ENCODE assay signal across 29 cellular contexts in the genomic region with DNA sequence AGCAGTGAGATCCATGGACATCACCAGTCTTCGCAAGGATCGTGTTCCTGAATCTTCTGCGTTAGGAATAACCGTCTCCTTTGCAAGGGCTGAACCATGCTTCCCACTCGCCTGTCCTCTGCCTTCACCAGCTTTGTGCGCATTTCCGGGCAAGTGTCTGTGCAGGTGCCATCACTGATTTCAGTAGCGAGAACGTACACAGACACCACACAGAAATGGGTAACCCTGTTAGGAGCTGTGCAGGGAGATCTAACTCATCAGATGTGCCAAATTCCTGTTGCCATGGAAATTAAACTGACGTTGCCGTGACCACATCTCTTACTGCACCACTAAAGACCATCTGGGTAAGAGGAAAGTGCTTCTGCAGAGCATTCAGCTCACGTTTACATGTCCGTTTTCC.
DNase-seq lines count a peak whose midpoint lies in the region; TF ChIP-seq lines count a peak whose summit lies in the region.
"Had no signal": no experiment of that assay in that cellular context is flagged by ENCODE, and none has a peak within 500 bp of the region (broad histone marks: within the 10 kb centered on the region; RNA-seq: fewer than 3 reads in every experiment).

No MANE protein-coding gene starts in this region.

- H3K27ac Mint-ChIP-seq in glutamatergic neuron (ENCODE audit: unreplicated experiment) = no peak overlapping the region
- no peak overlapping the region for H3K27ac Mint-ChIP-seq in type B pancreatic cell
- H3K27ac Mint-ChIP-seq: activated CD8-positive, alpha-beta T cell treated with anti-CD3 and anti-CD28 coated beads, Interleukin-2, amount 10 ng/mL, durations not matched to agents 7 days and 5 days; activated T-helper 2 cell treated with anti-CD3 and anti-CD28 coated beads, Interferon-gamma antibody, Interleukin-2, Interleukin-4, amounts not matched to agents 10 μg/mL and 5 μg/mL and 100 μg/mL, durations not matched to agents 14 hours and 24 hours and 36 hours; B cell; natural killer cell treated with Interleukin-12 subunit alpha and Interleukin-12 subunit beta and Interleukin-15 and Interleukin-18, amount 100 ng/mL, for 72 hours had no signal

- no peaks in the 10 kb centered on the region for H3K36me3 Mint-ChIP-seq in glutamatergic neuron (ENCODE audit: unreplicated experiment)
- H3K36me3 Mint-ChIP-seq in type B pancreatic cell = peaks cover 3% of the 10 kb centered on the region
- H3K36me3 Mint-ChIP-seq: natural killer cell treated with Interleukin-12 subunit alpha and Interleukin-12 subunit beta and Interleukin-15 and Interleukin-18, amount 100 ng/mL, for 72 hours had no signal

- H3K4me3 Mint-ChIP-seq in glutamatergic neuron (ENCODE audit: unreplicated experiment) = peak overlapping the region; percentile 25
- no peak overlapping the region for H3K4me3 Mint-ChIP-seq in type B pancreatic cell
- H3K4me3 Mint-ChIP-seq: activated CD8-positive, alpha-beta T cell treated with anti-CD3 and anti-CD28 coated beads, Interleukin-2, amount 10 ng/mL, durations not matched to agents 7 days and 5 days; B cell; natural killer cell treated with Interleukin-12 subunit alpha and Interleukin-12 subunit beta and Interleukin-15 and Interleukin-18, amount 100 ng/mL, for 72 hours had no signal

- TF ChIP-seq CTCF in glutamatergic neuron (IDR thresholded peaks at IDR 0.05; ENCODE audit: partially characterized antibody, unreplicated experiment) = no peak
- no peak for TF ChIP-seq CTCF in type B pancreatic cell (conservative IDR thresholded peaks at IDR 0.05)

- peaks cover 35% of the 10 kb centered on the region for H3K4me1 Mint-ChIP-seq in glutamatergic neuron (ENCODE audit: low read depth, unreplicated experiment)
- H3K4me1 Mint-ChIP-seq in type B pancreatic cell (ENCODE audit: unreplicated experiment) = peaks cover 34% of the 10 kb centered on the region

- DNase-seq in NCI-H748 (lab: John Stamatoyannopoulos, UW; ENCODE audit: unreplicated experiment) (peak; percentile 31), NCI-H748 treated with DMSO at 0.1 percent for 48 hours (lab: John Stamatoyannopoulos, UW) (no peak), NCI-H69 (lab: John Stamatoyannopoulos, UW) (peak; percentile 11), glutamatergic neuron (no peak), superior temporal gyrus (ENCODE audit: extremely low spot score) (peak; percentile 63), kidney tubule cell (ENCODE audit: low spot score) (no peak), type B pancreatic cell (ENCODE audit: extremely low spot score, unreplicated experiment) (no peak), HuH-7 (ENCODE audit: low spot score) (no peak)
- DNase-seq: activated CD4-positive, alpha-beta T cell treated with anti-CD3 and anti-CD28 coated beads for 4 hours; activated CD8-positive, alpha-beta T cell treated with anti-CD3 and anti-CD28 coated beads, Interleukin-2, amount 10 ng/mL, durations not matched to agents 7 days and 5 days; activated naive CD4-positive, alpha-beta T cell treated with anti-CD3 and anti-CD28 coated beads, Interleukin-2, amount 50 U/mL, for 16 hours; amniotic stem cell; colonic mucosa; DMS79 treated with DMSO at 0.1 percent for 48 hours; effector CD4-positive, alpha-beta T cell; gastrocnemius medialis; GF-D8; HCEC 1CT; Kasumi-1; NCI-H1436; NCI-H2107; NCI-H526; Right ventricle myocardium superior; stimulated activated naive CD8-positive, alpha-beta T cell treated with anti-CD3 and anti-CD28 coated beads, Interleukin-15, Interleukin-2, amounts not matched to agents 100 U/mL and 50 U/mL, for 24 hours; T-helper 9 cell; uterus had no signal

- H3K27me3 Mint-ChIP-seq in glutamatergic neuron (ENCODE audit: unreplicated experiment) (peaks cover 11% of the 10 kb centered on the region), type B pancreatic cell (no peaks in the 10 kb centered on the region)

- peaks cover 10% of the 10 kb centered on the region for H3K9me3 Mint-ChIP-seq in glutamatergic neuron (ENCODE audit: unreplicated experiment)
- H3K9me3 Mint-ChIP-seq in type B pancreatic cell = no peaks in the 10 kb centered on the region
- H3K9me3 Mint-ChIP-seq: activated T-helper 2 cell treated with anti-CD3 and anti-CD28 coated beads, Interferon-gamma antibody, Interleukin-2, Interleukin-4, amounts not matched to agents 10 μg/mL and 5 μg/mL and 100 μg/mL, durations not matched to agents 14 hours and 24 hours and 36 hours; natural killer cell treated with Interleukin-12 subunit alpha and Interleukin-12 subunit beta and Interleukin-15 and Interleukin-18, amount 100 ng/mL, for 72 hours had no signal

Comparison
In these comparisons a context has a peak if more than half of its experiments do, and no peak if none do; other contexts are left out.
1. DNase-seq: peak in NCI-H748 (single experiment), NCI-H69 (single experiment) and superior temporal gyrus (single experiment); none in NCI-H748 treated with DMSO at 0.1 percent for 48 hours (single experiment), glutamatergic neuron (single experiment), kidney tubule cell (single experiment), type B pancreatic cell (single experiment) and HuH-7 (single experiment).